Comparison of ENCODE assay signal across 8 cellular contexts in the genomic region with DNA sequence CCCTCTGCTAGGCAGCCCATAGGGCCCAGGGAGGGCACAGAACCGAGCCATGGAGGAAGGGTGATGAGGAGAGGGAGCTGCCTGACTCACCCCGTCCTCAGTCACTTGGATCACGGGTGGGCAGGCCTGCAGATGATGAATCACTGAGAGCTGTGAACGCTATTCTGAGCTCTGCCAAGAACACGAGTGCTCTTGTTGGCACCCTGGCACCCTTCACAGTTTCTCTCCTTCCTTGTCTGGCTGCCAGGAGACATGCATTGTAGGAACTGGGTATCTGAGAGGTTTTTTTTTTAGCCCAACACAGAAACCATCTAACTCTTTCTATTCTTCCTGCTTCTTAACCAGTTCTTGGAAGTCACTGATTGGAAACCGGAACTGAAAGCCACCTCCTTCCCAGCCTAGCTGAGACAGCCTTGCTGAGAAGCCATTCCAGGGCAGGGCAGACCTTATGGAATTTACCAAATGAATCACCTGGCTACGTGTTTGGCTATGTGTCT.
DNase-seq lines count a peak whose midpoint lies in the region; ATAC-seq and TF ChIP-seq lines count a peak whose summit lies in the region.

No MANE protein-coding gene starts in this region.

- H3K36me3 ChIP-seq in DND-41 (ENCODE audit: insufficient read depth, low read length): no peaks in the 10 kb centered on the region
- H3K36me3 ChIP-seq in lung (ENCODE audit: control insufficient read depth in 2 of 2, insufficient read depth in 2 of 2, low read length in 2 of 2): no peaks in the 10 kb centered on the region
- no peaks in the 10 kb centered on the region for H3K36me3 ChIP-seq in upper lobe of left lung

- TF ChIP-seq POLR2A in upper lobe of left lung (IDR thresholded peaks at IDR 0.05): no peak

- H3K9me3 Mint-ChIP-seq in chondrocyte (ENCODE audit: low read depth): peaks cover 16% of the 10 kb centered on the region

- H3K27ac Mint-ChIP-seq in chondrocyte (ENCODE audit: unreplicated experiment): peak overlapping the region; percentile 94

- WGBS in lung, 2 donors: 12 to 57% methylated on average over 7 of the region's 7 CpGs
- WGBS in upper lobe of left lung, 2 donors: 13 to 19% methylated on average over 6 to 7 of the region's 7 CpGs

- H3K27ac ChIP-seq in DND-41 (ENCODE audit: low read length): no peak overlapping the region
- H3K27ac ChIP-seq in lung (ENCODE audit: low read depth in 1 of 2, low read length in 1 of 2): peak overlapping the region in 1 of 2 donors; percentile 71
- H3K27ac ChIP-seq in upper lobe of left lung: peak overlapping the region; percentile 48 to 82 (median 78)

- peak in 1 of 4 donors; percentile 80 for TF ChIP-seq EP300 in upper lobe of left lung (IDR thresholded peaks at IDR 0.05)

- H4K20me1 ChIP-seq in DND-41 (ENCODE audit: insufficient read depth, low read length): no peaks in the 10 kb centered on the region

- no peak for TF ChIP-seq CTCF in DND-41 (IDR thresholded peaks at IDR 0.05; ENCODE audit: borderline replicate concordance, extremely low read depth, low read length, poor library complexity, severe bottlenecking)
- TF ChIP-seq CTCF in chondrocyte (IDR thresholded peaks at IDR 0.05): no peak
- no peak for TF ChIP-seq CTCF in lung (IDR thresholded peaks at IDR 0.05; ENCODE audit: control extremely low read depth, extremely low read depth)
- no peak for TF ChIP-seq CTCF in upper lobe of left lung (IDR thresholded peaks at IDR 0.05)

- DNase-seq in DND-41: peak; percentile 10
- DNase-seq in NCI-H2196 (lab: John Stamatoyannopoulos, UW; ENCODE audit: unreplicated experiment): peak; percentile 58
- no peak for DNase-seq in chondrocyte (ENCODE audit: low spot score)
- peak; percentile 78 for DNase-seq in lung (ENCODE audit: low spot score)
- peak in 1 of 2 donors; percentile 87 for DNase-seq in upper lobe of left lung

- H2AFZ ChIP-seq in DND-41 (ENCODE audit: low read depth, low read length): no peak overlapping the region

- no peaks in the 10 kb centered on the region for H3K79me2 ChIP-seq in DND-41 (ENCODE audit: insufficient read depth, low read length)

- H3K4me3 Mint-ChIP-seq in chondrocyte (ENCODE audit: unreplicated experiment): peak overlapping the region; percentile 40

- peaks cover 25% of the 10 kb centered on the region for H3K4me1 Mint-ChIP-seq in chondrocyte (ENCODE audit: low read depth)

- H3K27me3 Mint-ChIP-seq in chondrocyte (ENCODE audit: low read depth): no peaks in the 10 kb centered on the region

- H3K4me2 ChIP-seq in DND-41 (ENCODE audit: insufficient read depth, low read length): no peak overlapping the region

- ATAC-seq in DND-41 (ENCODE audit: insufficient read depth, low read depth) (peak; percentile 37; the same call in 2 of the 3 replicates), lung (ENCODE audit: insufficient read depth, low FRiP score) (peak; percentile 91), upper lobe of left lung (ENCODE audit: low FRiP score in 2 of 2) (peak; percentile 90 to 94), HG03135 (IDR thresholded peaks at IDR 0.05; ENCODE audit: unreplicated experiment) (no peak), GM18861 (IDR thresholded peaks at IDR 0.05; ENCODE audit: unreplicated experiment) (no peak), GM21576 (IDR thresholded peaks at IDR 0.05; ENCODE audit: unreplicated experiment) (no peak)

- peaks cover 8% of the 10 kb centered on the region for H3K9me3 ChIP-seq in DND-41 (ENCODE audit: insufficient read depth, low read length, severe bottlenecking)
- peaks cover 0 to 4% of the 10 kb centered on the region in 2 donors for H3K9me3 ChIP-seq in lung (ENCODE audit: control insufficient read depth in 2 of 2, insufficient read depth in 1 of 2, low read length in 1 of 2)
- H3K9me3 ChIP-seq in upper lobe of left lung: peaks cover 0 to 6% (median 3%) of the 10 kb centered on the region in 4 donors

- H3K9ac ChIP-seq in DND-41 (ENCODE audit: low read depth, low read length): no peak overlapping the region

- H3K4me3 ChIP-seq in DND-41 (ENCODE audit: low read depth in 1 of 2, low read length in 2 of 2) (no peak overlapping the region), lung (peak overlapping the region; percentile 8), upper lobe of left lung (peak overlapping the region in 2 of 4 donors; percentile 6 to 18)

- H3K27me3 ChIP-seq in DND-41 (ENCODE audit: insufficient read depth, low read length, poor library complexity) (no peaks in the 10 kb centered on the region), lung (ENCODE audit: control insufficient read depth, insufficient read depth) (no peaks in the 10 kb centered on the region), upper lobe of left lung (no peaks in the 10 kb centered on the region)

- H3K36me3 Mint-ChIP-seq in chondrocyte (ENCODE audit: low read depth): peaks cover 12% of the 10 kb centered on the region

- H3K4me1 ChIP-seq in DND-41 (ENCODE audit: insufficient read depth, low read length) (peaks cover 4% of the 10 kb centered on the region; the same call in 1 of the 2 replicates), lung (ENCODE audit: control insufficient read depth in 2 of 2, insufficient read depth in 2 of 2, low read length in 2 of 2) (peaks cover 3 to 9% of the 10 kb centered on the region in 2 donors), upper lobe of left lung (peaks cover 32 to 35% (median 33%) of the 10 kb centered on the region in 4 donors)

Comparison
In these comparisons a context has a peak if more than half of its experiments do, and no peak if none do; other contexts are left out.
1. ATAC-seq: peak in DND-41 (single experiment), lung (single experiment) and upper lobe of left lung (2 of 2); none in HG03135 (single experiment), GM18861 (single experiment) and GM21576 (single experiment).